In genomic region chr1:202796670-202797069, GRCh38 we compare ENCODE assay signal across 22 cellular contexts. TPM values are rescaled to one million over a fixed set of nuclear protein-coding genes. Genes with fewer than 3 reads are reported as not detected.
"Had no signal": no experiment of that assay in that cellular context is flagged by ENCODE, and none has a peak within 500 bp of the region (broad histone marks: within the 10 kb centered on the region; RNA-seq: fewer than 3 reads in every experiment).

No MANE protein-coding gene starts in this region.

- H3K9me3 Mint-ChIP-seq: naive thymus-derived CD8-positive, alpha-beta T cell; type B pancreatic cell had no signal

- H3K27me3 Mint-ChIP-seq: naive thymus-derived CD8-positive, alpha-beta T cell; type B pancreatic cell had no signal

- DNase-seq: colonic mucosa; effector CD4-positive, alpha-beta T cell; endodermal cell; erythroblast; heart left ventricle; hypothalamus; kidney glomerular epithelial cell; mammary epithelial cell; naive thymus-derived CD8-positive, alpha-beta T cell; posterior cingulate gyrus; small intestine; stimulated activated CD4-positive, alpha-beta T cell treated with anti-CD3 and anti-CD28 coated beads, Interleukin-12 subunit alpha, Interleukin-12 subunit beta, amount 100 ng/mL, for 4 hours; stimulated activated naive CD4-positive, alpha-beta T cell; stomach; uterus had no signal

- H3K4me3 Mint-ChIP-seq: endodermal cell; naive thymus-derived CD8-positive, alpha-beta T cell; type B pancreatic cell had no signal

- H3K27ac ChIP-seq: colonic mucosa, heart left ventricle, neutrophil, right atrium auricular region, stomach, uterus had no signal

- H3K27me3 ChIP-seq: colonic mucosa, heart left ventricle, neutrophil, right atrium auricular region, stomach, uterus had no signal

- H3K4me1 Mint-ChIP-seq: endodermal cell had no signal

- H3K27ac Mint-ChIP-seq: type B pancreatic cell had no signal

- FAIRE-seq: endothelial cell of umbilical vein, frontal cortex, islet of Langerhans, small intestine had no signal

- H3K36me3 ChIP-seq: colonic mucosa, heart left ventricle, neutrophil, right atrium auricular region, uterus had no signal

- H3K9me3 ChIP-seq: colonic mucosa, heart left ventricle, neutrophil, right atrium auricular region, stomach, uterus had no signal

- ATAC-seq: naive thymus-derived CD8-positive, alpha-beta T cell had no signal

- H3K4me3 ChIP-seq: colonic mucosa, heart left ventricle, right atrium auricular region, stomach, uterus had no signal

RNA-seq across cellular contexts. Expression of gene PCAT6, which starts 14.1 kb away (rescaled TPM):
- total RNA-seq: frontal cortex, mononuclear cell, right atrium auricular region, stomach, uterus had no signal
